ENCODE assay signal across 16 cellular contexts in the genomic region with DNA sequence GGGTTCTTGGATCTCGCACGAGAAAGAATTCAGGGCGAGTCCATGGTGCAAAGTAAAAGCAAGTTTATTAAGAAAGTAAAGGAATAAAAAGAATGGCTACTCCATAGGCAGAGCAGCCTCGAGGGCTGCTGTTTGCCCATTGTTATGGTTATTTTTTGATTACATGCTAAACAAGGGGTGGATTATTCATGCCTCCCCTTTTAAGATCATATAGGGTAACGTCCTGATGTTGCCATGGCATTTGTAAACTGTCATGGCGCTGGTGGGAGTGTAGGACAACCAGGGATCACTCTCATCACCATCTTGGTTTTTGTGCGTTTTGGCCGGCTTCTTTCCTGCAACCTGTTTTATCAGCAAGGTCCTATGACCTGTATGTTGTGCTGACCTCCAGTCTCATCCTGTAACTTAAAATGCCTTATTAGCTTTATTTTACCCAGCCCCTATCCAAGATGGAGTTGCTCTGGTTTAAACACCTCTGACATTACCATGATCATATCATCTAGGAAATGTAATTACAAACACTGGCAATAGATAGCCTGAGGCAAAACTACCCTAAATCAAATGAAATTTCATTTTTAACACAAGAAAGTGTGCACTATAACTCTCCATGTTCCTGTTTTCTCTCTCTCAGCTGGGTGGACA.
DNase-seq lines count a peak whose midpoint lies in the region; ATAC-seq, FAIRE-seq and TF ChIP-seq lines count a peak whose summit lies in the region.
"Had no signal": no experiment of that assay in that cellular context is flagged by ENCODE, and none has a peak within 500 bp of the region (broad histone marks: within the 10 kb centered on the region; RNA-seq: fewer than 3 reads in every experiment).

No MANE protein-coding gene starts in this region.

- FAIRE-seq in GM12892 (lab: Jason Lieb, UNC) (peak; percentile 79), K562 (lab: Jason Lieb, UNC) (no peak)

- H3K4me3 ChIP-seq in HUES64 (ENCODE audit: low read length) (no peak overlapping the region), K562 (no peak overlapping the region), neural progenitor cell (no peak overlapping the region)
- H3K4me3 ChIP-seq: PC-9, SJSA1 had no signal

- H3K27ac Mint-ChIP-seq in neural progenitor cell: no peak overlapping the region
- H3K27ac Mint-ChIP-seq: CD14-positive monocyte had no signal

- H3K4me2 ChIP-seq in K562 (ENCODE audit: insufficient read depth, low read length): no peak overlapping the region
- H3K4me2 ChIP-seq in neural progenitor cell: peak overlapping the region; percentile 2
- H3K4me2 ChIP-seq: PC-9 had no signal

- H3K4me3 Mint-ChIP-seq in neural progenitor cell: no peak overlapping the region
- H3K4me3 Mint-ChIP-seq: CD14-positive monocyte had no signal

- peaks cover 22% of the 10 kb centered on the region for H3K4me1 ChIP-seq in HUES64 (ENCODE audit: insufficient read depth, low read length)
- no peaks in the 10 kb centered on the region for H3K4me1 ChIP-seq in K562 (replicated peaks in 1 of 2; ENCODE audit: control insufficient read depth in 2 of 2, insufficient read depth in 2 of 2, low read length in 2 of 2)
- H3K4me1 ChIP-seq in neural progenitor cell: peaks cover 18% of the 10 kb centered on the region

- no TSS peak for BruUV-seq in K562 (replicated peaks; lab: Mats Ljungman, UMichigan)

- in situ Hi-C loops in K562 (cut with MboI): no loop called here

- H3K79me2 ChIP-seq in K562 (ENCODE audit: control insufficient read depth, insufficient read depth, low read length) (no peaks in the 10 kb centered on the region), neural progenitor cell (ENCODE audit: low read depth) (no peaks in the 10 kb centered on the region)

- TF ChIP-seq POLR2A in GM12892 (IDR thresholded peaks at IDR 0.05; ENCODE audit: low read depth, low read length) (no peak), K562 (conservative IDR thresholded peaks at IDR 0.05) (no peak)

- peaks cover 12% of the 10 kb centered on the region for H3K9me3 Mint-ChIP-seq in neural progenitor cell

- H3K27me3 ChIP-seq in HUES64 (ENCODE audit: insufficient read depth, low read length) (no peaks in the 10 kb centered on the region), K562 (ENCODE audit: control insufficient read depth in 2 of 2, insufficient read depth in 2 of 2, low read length in 2 of 2) (peaks cover 3 to 4% of the 10 kb centered on the region in 2 experiments; a peak in 2 of 5 replicates), neural progenitor cell (no peaks in the 10 kb centered on the region)
- H3K27me3 ChIP-seq: SJSA1 had no signal

- peaks cover 23% of the 10 kb centered on the region for H3K4me1 Mint-ChIP-seq in neural progenitor cell
- H3K4me1 Mint-ChIP-seq: CD14-positive monocyte had no signal

- POLR2A ChIA-PET in K562 (lab: Yijun Ruan, JAX): no interaction called here

- DNase-seq in GM12892 (ENCODE audit: insufficient read length): no peak
- no peak for DNase-seq in K562 (ENCODE audit: extremely low read depth in 1 of 4, low spot score in 3 of 4)
- no peak for DNase-seq in neural progenitor cell (ENCODE audit: low spot score)
- DNase-seq in globus pallidus (ENCODE audit: low spot score): no peak
- no peak for DNase-seq in activated CD4-positive, alpha-beta T cell treated with anti-CD3 and anti-CD28 coated beads, Interleukin-2, amount 50 U/mL, for 48 hours
- DNase-seq: DMS 273 treated with DMSO at 0.1 percent for 48 hours, GF-D8, KG1, NCI-H2029, NCI-H446, NCI-H748 treated with DMSO at 0.1 percent for 48 hours, PC-9 had no signal

- no peaks in the 10 kb centered on the region for H3K36me3 Mint-ChIP-seq in neural progenitor cell
- H3K36me3 Mint-ChIP-seq: CD14-positive monocyte had no signal

- CTCF ChIA-PET in K562 (lab: Yijun Ruan, JAX; ENCODE audit: low intra/inter-chr PET ratio): no interaction called here

- no peaks in the 10 kb centered on the region for H3K9me1 ChIP-seq in K562 (ENCODE audit: control insufficient read depth, insufficient read depth, low read length)

- TF ChIP-seq CTCF in K562 (IDR thresholded peaks at IDR 0.05 in 2 of 3, conservative IDR thresholded peaks at IDR 0.05 in 1 of 3; ENCODE audit: insufficient read depth in 2 of 3, low read depth in 1 of 3, low read length in 3 of 3) (no peak), neural progenitor cell (IDR thresholded peaks at IDR 0.05) (no peak)

- H3K36me3 ChIP-seq in HUES64 (ENCODE audit: insufficient read depth, low read length): no peaks in the 10 kb centered on the region
- H3K36me3 ChIP-seq in K562 (ENCODE audit: control insufficient read depth, insufficient read depth, low read length): no peaks in the 10 kb centered on the region
- H3K36me3 ChIP-seq in neural progenitor cell: no peaks in the 10 kb centered on the region
- H3K36me3 ChIP-seq: SJSA1 had no signal

- peaks cover 7% of the 10 kb centered on the region for H3F3A ChIP-seq in neural progenitor cell (ENCODE audit: low read depth)

- H3K9ac ChIP-seq in HUES64 (ENCODE audit: low read depth, low read length) (no peak overlapping the region), K562 (ENCODE audit: insufficient read depth in 1 of 2, low read depth in 2 of 2, low read length in 2 of 2) (no peak overlapping the region), neural progenitor cell (no peak overlapping the region)

- TF ChIP-seq RAD21 in K562 (CRISPR knock-in tag; conservative IDR thresholded peaks at IDR 0.05 in 1 of 2, IDR thresholded peaks at IDR 0.05 in 1 of 2): no peak

- peak overlapping the region; percentile 48 for H3K27ac ChIP-seq in HUES64 (ENCODE audit: low read depth, low read length)
- H3K27ac ChIP-seq in K562 (ENCODE audit: extremely low read depth, low read depth, low read length): no peak overlapping the region
- H3K27ac ChIP-seq in neural progenitor cell: no peak overlapping the region
- H3K27ac ChIP-seq: PC-9, SJSA1 had no signal

- H2AFZ ChIP-seq in K562 (ENCODE audit: low read depth, low read length) (no peak overlapping the region), neural progenitor cell (replicated peaks) (peak overlapping the region; percentile 9)
- H2AFZ ChIP-seq: PC-9 had no signal

- TF ChIP-seq EP300 in K562 (IDR thresholded peaks at IDR 0.05; ENCODE audit: low read length): no peak

- 66% methylated on average over 6 of the region's 8 CpGs for WGBS in HUES64
- 2% methylated on average over 8 of the region's 8 CpGs for WGBS in K562 (ENCODE audit: insufficient coverage, low coverage, missing lambda C conversion rate)

- intact Hi-C loops in K562 (cut with micrococcal nuclease): no loop called here

- ATAC-seq in K562 (no peak), HG03159 (IDR thresholded peaks at IDR 0.05; ENCODE audit: unreplicated experiment) (no peak)

- no peaks in the 10 kb centered on the region for H4K20me1 ChIP-seq in K562 (replicated peaks; ENCODE audit: control insufficient read depth, insufficient read depth, low read length)
- H4K20me1 ChIP-seq in neural progenitor cell (ENCODE audit: low read depth): no peaks in the 10 kb centered on the region

- no peaks in the 10 kb centered on the region for H3K27me3 Mint-ChIP-seq in neural progenitor cell (ENCODE audit: insufficient read depth, low read depth)

- no peaks in the 10 kb centered on the region for H3K9me3 ChIP-seq in HUES64 (ENCODE audit: insufficient read depth, low read depth, low read length)
- H3K9me3 ChIP-seq in K562 (replicated peaks; ENCODE audit: control insufficient read depth, insufficient read depth, low read depth, low read length): no peaks in the 10 kb centered on the region
- no peaks in the 10 kb centered on the region for H3K9me3 ChIP-seq in neural progenitor cell (ENCODE audit: low read depth)
- H3K9me3 ChIP-seq: SJSA1 had no signal

TF ChIP-seq in K562, 482 proteins besides CTCF, POLR2A, EP300 and RAD21:
- no peak for TF ChIP-seq ZNF354B (CRISPR knock-in tag; IDR thresholded peaks at IDR 0.05)
- TF ChIP-seq RFX1 (IDR thresholded peaks at IDR 0.05): peak; percentile 52
